Comparison of ENCODE assay signal across 25 cellular contexts in genomic region chr7:159001811-159002210, GRCh38.
"Had no signal": no experiment of that assay in that cellular context is flagged by ENCODE, and none has a peak within 500 bp of the region (broad histone marks: within the 10 kb centered on the region; RNA-seq: fewer than 3 reads in every experiment).

No MANE protein-coding gene starts in this region.

- H3K4me3 ChIP-seq: coronary artery, esophagus squamous epithelium, gastrocnemius medialis, heart right ventricle, left lung, lower lobe of right lung had no signal

- H3K27ac Mint-ChIP-seq: dendritic cell treated with granulocyte-macrophage colony-stimulating factor and Interleukin-4, amounts not matched to agents 40 ng/mL and 50 ng/mL, for 4 days; effector memory CD8-positive, alpha-beta T cell; endodermal cell; immature natural killer cell; naive thymus-derived CD4-positive, alpha-beta T cell had no signal

- H3K9me3 ChIP-seq: esophagus squamous epithelium, gastrocnemius medialis, heart right ventricle, left lung, lower lobe of right lung had no signal

- H3K4me1 Mint-ChIP-seq: endodermal cell had no signal

- DNase-seq: effector CD8-positive, alpha-beta T cell; effector memory CD8-positive, alpha-beta T cell; endodermal cell; erythroblast; esophagus squamous epithelium; foreskin fibroblast; foreskin melanocyte; gastrocnemius medialis; glutamatergic neuron; head of caudate nucleus; heart right ventricle; hippocampal formation; immature natural killer cell; islet precursor cell; left cardiac atrium; left ventricle myocardium superior; lower lobe of right lung; mesenchymal stem cell; midbrain; naive thymus-derived CD4-positive, alpha-beta T cell had no signal

- H3K27ac ChIP-seq: coronary artery, epithelial cell of prostate, esophagus squamous epithelium, gastrocnemius medialis, heart right ventricle, left lung, lower lobe of right lung had no signal

- ATAC-seq: effector memory CD8-positive, alpha-beta T cell; esophagus mucosa; gastrocnemius medialis; heart right ventricle; left cardiac atrium; left lung; left ventricle myocardium superior; lower lobe of right lung; naive thymus-derived CD4-positive, alpha-beta T cell had no signal

- H3K9me3 Mint-ChIP-seq: dendritic cell treated with granulocyte-macrophage colony-stimulating factor and Interleukin-4, amounts not matched to agents 40 ng/mL and 50 ng/mL, for 4 days; effector memory CD8-positive, alpha-beta T cell; naive thymus-derived CD4-positive, alpha-beta T cell had no signal

- H3K36me3 ChIP-seq: esophagus squamous epithelium, gastrocnemius medialis, heart right ventricle, left lung, lower lobe of right lung had no signal

- H3K36me3 Mint-ChIP-seq: immature natural killer cell had no signal

- H3K4me1 ChIP-seq: gastrocnemius medialis, left lung, lower lobe of right lung had no signal

- H3K4me3 Mint-ChIP-seq: dendritic cell treated with granulocyte-macrophage colony-stimulating factor and Interleukin-4, amounts not matched to agents 40 ng/mL and 50 ng/mL, for 4 days; effector memory CD8-positive, alpha-beta T cell; endodermal cell; immature natural killer cell; naive thymus-derived CD4-positive, alpha-beta T cell had no signal
